30 cellular contexts compared by ENCODE assay signal in genomic region chr11:23976369-23976768, GRCh38.
DNase-seq lines count a peak whose midpoint lies in the region; ATAC-seq and TF ChIP-seq lines count a peak whose summit lies in the region.
"Had no signal": no experiment of that assay in that cellular context is flagged by ENCODE, and none has a peak within 500 bp of the region (broad histone marks: within the 10 kb centered on the region; RNA-seq: fewer than 3 reads in every experiment).

No MANE protein-coding gene starts in this region.

- peak; percentile 59 for DNase-seq in AG10803 (ENCODE audit: low read depth)
- DNase-seq in IMR-90: peak; percentile 7
- no peak for DNase-seq in brain microvascular endothelial cell
- peak; percentile 47 for DNase-seq in mesenchymal stem cell
- no peak for DNase-seq in NCI-H526 treated with DMSO at 0.1 percent for 48 hours (lab: John Stamatoyannopoulos, UW)
- DNase-seq in SW 1271 (lab: John Stamatoyannopoulos, UW): no peak
- DNase-seq in RPMI8226: no peak
- DNase-seq: activated B cell treated with CpG ODN at 0.5 μM for 24 hours; activated CD4-positive, alpha-beta T cell treated with anti-CD3 and anti-CD28 coated beads, Interleukin-2, amount 50 U/mL, for 1 hour; activated naive CD4-positive, alpha-beta T cell treated with Interleukin-2 at 50 U/mL for 16 hours; activated T-cell treated with anti-CD3 and anti-CD28 coated beads, Interleukin-2, amount 50 U/mL, for 48 hours; adrenal gland; C1 segment of cervical spinal cord; COR-L47; effector memory CD4-positive, alpha-beta T cell; GDM1; hippocampal formation; naive B cell; NCI-H1105; NCI-H1930; NCI-H524 treated with DMSO at 0.1 percent for 48 hours; NK-92 treated with Interleukin-12 subunit alpha and Interleukin-12 subunit beta, amount 100 ng/mL, for 24 hours; nucleus accumbens; PC-9; Right ventricle myocardium superior; stimulated activated CD4-positive, alpha-beta T cell treated with anti-CD3 and anti-CD28 coated beads, Interleukin-1b, Interleukin-23, amount 100 ng/mL, for 48 hours had no signal

- peak overlapping the region; percentile 97 for H2BK20ac ChIP-seq in IMR-90 (ENCODE audit: low read depth, low read length)

- H3K27me3 ChIP-seq in IMR-90 (ENCODE audit: control insufficient read depth, insufficient read depth, low read length) (no peaks in the 10 kb centered on the region), brain microvascular endothelial cell (replicated peaks) (no peaks in the 10 kb centered on the region), mesenchymal stem cell (ENCODE audit: control insufficient read depth in 1 of 2, insufficient read depth in 1 of 2, low read length in 2 of 2) (no peaks in the 10 kb centered on the region)
- H3K27me3 ChIP-seq: adrenal gland, tibial nerve had no signal

- TF ChIP-seq RAD21 in IMR-90 (IDR thresholded peaks at IDR 0.05; ENCODE audit: low read length): no peak

- peak overlapping the region; percentile 79; the same call in 1 of the 3 replicates for H2BK15ac ChIP-seq in IMR-90 (ENCODE audit: low read depth, low read length)
- no peak overlapping the region for H2BK15ac ChIP-seq in mesenchymal stem cell (ENCODE audit: low read depth, poor library complexity, severe bottlenecking)

- 83% methylated on average over 1 of the region's 2 CpGs; no CpG with 5 or more reads in 1 of the 2 experiments for whole genome bisulfite sequencing in IMR-90 (ENCODE audit: extremely low coverage in 2 of 2, insufficient read length in 1 of 2), 2 experiments
- WGBS in mesenchymal stem cell: 75% methylated on average over 2 of the region's 2 CpGs

- H3K4ac ChIP-seq in IMR-90 (ENCODE audit: low read depth, low read length) (peak overlapping the region; percentile 77; the same call in 1 of the 2 replicates), mesenchymal stem cell (ENCODE audit: low read depth in 1 of 2, low read length in 2 of 2) (no peak overlapping the region)

- BruUV-seq in IMR-90 (replicated peaks; lab: Mats Ljungman, UMichigan): no TSS peak

- peak overlapping the region; percentile 92 for H3K14ac ChIP-seq in IMR-90 (replicated peaks; ENCODE audit: low read depth, low read length)
- no peak overlapping the region for H3K14ac ChIP-seq in mesenchymal stem cell (ENCODE audit: low read length in 2 of 2)

- H4K5ac ChIP-seq in IMR-90 (ENCODE audit: low read depth, low read length): peak overlapping the region; percentile 82; the same call in 1 of the 2 replicates

- H3K4me3 ChIP-seq in AG10803 (ENCODE audit: low read length): no peak overlapping the region
- H3K4me3 ChIP-seq in IMR-90 (ENCODE audit: insufficient read depth, low read depth, low read length): no peak overlapping the region
- no peak overlapping the region for H3K4me3 ChIP-seq in brain microvascular endothelial cell (ENCODE audit: low read depth, low read length)
- H3K4me3 ChIP-seq in mesenchymal stem cell (ENCODE audit: insufficient read depth in 1 of 2, low read depth in 1 of 2, low read length in 2 of 2): no peak overlapping the region
- H3K4me3 ChIP-seq: adrenal gland, coronary artery, PC-9, skin epidermis, tibial nerve had no signal

- H3K9me1 ChIP-seq in IMR-90 (ENCODE audit: insufficient read depth, low read length): peaks cover 4% of the 10 kb centered on the region; the same call in 1 of the 2 replicates

- no peaks in the 10 kb centered on the region for H3K79me1 ChIP-seq in IMR-90 (ENCODE audit: low read depth in 1 of 2, low read length in 2 of 2)
- H3K79me1 ChIP-seq in mesenchymal stem cell (replicated peaks; ENCODE audit: low read length, poor library complexity, severe bottlenecking): no peaks in the 10 kb centered on the region

- H4K20me1 ChIP-seq in IMR-90 (ENCODE audit: insufficient read depth, low read length): no peaks in the 10 kb centered on the region

- H2BK12ac ChIP-seq in mesenchymal stem cell (ENCODE audit: low read length in 2 of 2): no peak overlapping the region

- peak overlapping the region; percentile 96 for H2BK120ac ChIP-seq in IMR-90 (ENCODE audit: low read depth, low read length)
- no peak overlapping the region for H2BK120ac ChIP-seq in mesenchymal stem cell (ENCODE audit: low read depth, low read length)

- CTCF ChIA-PET in IMR-90 (lab: Yijun Ruan, JAX): no interaction called here

- H3K9ac ChIP-seq in IMR-90 (ENCODE audit: low read depth, low read length) (peak overlapping the region; percentile 33; the same call in 1 of the 2 replicates), mesenchymal stem cell (ENCODE audit: low read length) (peak overlapping the region; percentile 12)

- peaks cover 7% of the 10 kb centered on the region for H3K4me1 ChIP-seq in IMR-90 (ENCODE audit: control insufficient read depth, insufficient read depth, low read length)
- peaks cover 3% of the 10 kb centered on the region for H3K4me1 ChIP-seq in mesenchymal stem cell (ENCODE audit: control insufficient read depth, insufficient read depth, low read depth, low read length)
- H3K4me1 ChIP-seq: adrenal gland, tibial nerve had no signal

- H3K4me2 ChIP-seq in IMR-90 (ENCODE audit: low read depth, low read length) (peak overlapping the region; percentile 40; the same call in 1 of the 2 replicates), mesenchymal stem cell (ENCODE audit: low read length, poor library complexity, severe bottlenecking) (no peak overlapping the region)
- H3K4me2 ChIP-seq: PC-9 had no signal

- peak overlapping the region; percentile 73; the same call in 1 of the 2 replicates for H3K56ac ChIP-seq in IMR-90 (ENCODE audit: extremely low read depth, insufficient read depth, low read length)

- no peak overlapping the region for H2AK9ac ChIP-seq in IMR-90 (replicated peaks; ENCODE audit: low read depth, low read length, poor library complexity)

- H3K36me3 ChIP-seq in IMR-90 (ENCODE audit: control insufficient read depth, insufficient read depth, low read length) (no peaks in the 10 kb centered on the region), brain microvascular endothelial cell (replicated peaks) (no peaks in the 10 kb centered on the region), mesenchymal stem cell (ENCODE audit: control insufficient read depth in 1 of 2, insufficient read depth in 2 of 2, low read depth in 1 of 2, low read length in 2 of 2) (no peaks in the 10 kb centered on the region)
- H3K36me3 ChIP-seq: adrenal gland, tibial nerve had no signal

- H3K27ac ChIP-seq in IMR-90 (ENCODE audit: insufficient read depth, low read length) (peak overlapping the region; percentile 80; the same call in 1 of the 2 replicates), brain microvascular endothelial cell (peak overlapping the region; percentile 85), mesenchymal stem cell (ENCODE audit: low read length, poor library complexity, severe bottlenecking) (peak overlapping the region; percentile 59)
- H3K27ac ChIP-seq: adrenal gland, coronary artery, PC-9, tibial nerve had no signal

- POLR2A ChIA-PET in IMR-90 (lab: Charles Lee; ENCODE audit: unreplicated experiment): no interaction called here

- peak; percentile 21 for ATAC-seq in IMR-90 (ENCODE audit: low read depth)
- no peak for ATAC-seq in HG03095 (IDR thresholded peaks at IDR 0.05; ENCODE audit: unreplicated experiment)

- peak overlapping the region; percentile 33; the same call in 1 of the 2 replicates for H3K23ac ChIP-seq in IMR-90 (ENCODE audit: low read depth, low read length)
- no peak overlapping the region for H3K23ac ChIP-seq in mesenchymal stem cell (ENCODE audit: low read length in 2 of 2)

- H3K9me3 ChIP-seq in IMR-90 (ENCODE audit: control insufficient read depth, insufficient read depth, low read length) (no peaks in the 10 kb centered on the region), mesenchymal stem cell (ENCODE audit: control insufficient read depth, low read length) (no peaks in the 10 kb centered on the region)
- H3K9me3 ChIP-seq: adrenal gland, tibial nerve had no signal

- no peak for TF ChIP-seq CTCF in AG10803 (conservative IDR thresholded peaks at IDR 0.05; ENCODE audit: low read length)
- no peak for TF ChIP-seq CTCF in IMR-90 (conservative IDR thresholded peaks at IDR 0.05; ENCODE audit: low read depth, low read length)
- TF ChIP-seq CTCF in brain microvascular endothelial cell (IDR thresholded peaks at IDR 0.05; ENCODE audit: low read depth, low read length, missing control alignments): no peak

- peak overlapping the region; percentile 69; the same call in 1 of the 2 replicates for H4K91ac ChIP-seq in IMR-90 (ENCODE audit: insufficient read depth, low read depth, low read length)
- no peak overlapping the region for H4K91ac ChIP-seq in mesenchymal stem cell (ENCODE audit: low read length)

- H2AK5ac ChIP-seq in IMR-90 (ENCODE audit: low read depth, low read length): no peak overlapping the region
- H2AK5ac ChIP-seq in mesenchymal stem cell (ENCODE audit: low read length, severe bottlenecking): no peak overlapping the region

- H2AFZ ChIP-seq in IMR-90 (replicated peaks; ENCODE audit: low read length, poor library complexity) (no peak overlapping the region), mesenchymal stem cell (ENCODE audit: low read depth, low read length) (no peak overlapping the region)
- H2AFZ ChIP-seq: PC-9 had no signal

- H2BK5ac ChIP-seq in IMR-90 (ENCODE audit: low read depth, low read length, poor library complexity, severe bottlenecking): peak overlapping the region; percentile 98
- no peak overlapping the region for H2BK5ac ChIP-seq in mesenchymal stem cell (ENCODE audit: low read depth, low read length, poor library complexity, severe bottlenecking)

- peak overlapping the region in 1 of 2 experiments; percentile 86; a peak in 3 of 4 replicates for H4K8ac ChIP-seq in IMR-90 (ENCODE audit: low read depth in 2 of 2, low read length in 2 of 2)
- H4K8ac ChIP-seq in mesenchymal stem cell (ENCODE audit: low read length): no peak overlapping the region

- dilution Hi-C loops in IMR-90 (cut with HindIII; ENCODE audit: low sequenced_read_pairs, unreplicated experiment): no loop called here

- intact Hi-C loops in IMR-90 (cut with micrococcal nuclease): no loop called here

- no peak for TF ChIP-seq POLR2A in IMR-90 (IDR thresholded peaks at IDR 0.05; ENCODE audit: low read depth, low read length)

- peak overlapping the region; percentile 98 for H3K18ac ChIP-seq in IMR-90 (ENCODE audit: low read depth, low read length)
- no peak overlapping the region for H3K18ac ChIP-seq in mesenchymal stem cell (ENCODE audit: low read depth in 1 of 2, low read length in 2 of 2)

- in situ Hi-C loops in IMR-90 (cut with MboI; ENCODE audit: low sequenced_read_pairs) (no loop called here), brain microvascular endothelial cell (cut with HindIII; ENCODE audit: low pct_ligation_motif_present, low sequenced_read_pairs) (no loop called here)

TF ChIP-seq in IMR-90, 13 proteins besides CTCF, POLR2A, EP300 and RAD21 (continues in another document):
- TF ChIP-seq CHD1 (IDR thresholded peaks at IDR 0.05; ENCODE audit: low read depth, low read length) (no peak), SMC3 (IDR thresholded peaks at IDR 0.05; ENCODE audit: low read depth, low read length) (no peak), USF2 (IDR thresholded peaks at IDR 0.05; ENCODE audit: low read depth, low read length) (no peak)

Comparison
In these comparisons a context has a peak if more than half of its experiments do, and no peak if none do; other contexts are left out.
1. DNase-seq: peak in AG10803 (single experiment), IMR-90 (single experiment) and mesenchymal stem cell (single experiment); none in brain microvascular endothelial cell (single experiment), NCI-H526 treated with DMSO at 0.1 percent for 48 hours (single experiment), SW 1271 (0 of 2) and RPMI8226 (single experiment).
2. Peak in every context shown above with its lines, with median percentiles within 50 percentile points of each other: H3K27ac ChIP-seq.